Comparison of ENCODE assay signal across 10 cellular contexts in the genomic region with DNA sequence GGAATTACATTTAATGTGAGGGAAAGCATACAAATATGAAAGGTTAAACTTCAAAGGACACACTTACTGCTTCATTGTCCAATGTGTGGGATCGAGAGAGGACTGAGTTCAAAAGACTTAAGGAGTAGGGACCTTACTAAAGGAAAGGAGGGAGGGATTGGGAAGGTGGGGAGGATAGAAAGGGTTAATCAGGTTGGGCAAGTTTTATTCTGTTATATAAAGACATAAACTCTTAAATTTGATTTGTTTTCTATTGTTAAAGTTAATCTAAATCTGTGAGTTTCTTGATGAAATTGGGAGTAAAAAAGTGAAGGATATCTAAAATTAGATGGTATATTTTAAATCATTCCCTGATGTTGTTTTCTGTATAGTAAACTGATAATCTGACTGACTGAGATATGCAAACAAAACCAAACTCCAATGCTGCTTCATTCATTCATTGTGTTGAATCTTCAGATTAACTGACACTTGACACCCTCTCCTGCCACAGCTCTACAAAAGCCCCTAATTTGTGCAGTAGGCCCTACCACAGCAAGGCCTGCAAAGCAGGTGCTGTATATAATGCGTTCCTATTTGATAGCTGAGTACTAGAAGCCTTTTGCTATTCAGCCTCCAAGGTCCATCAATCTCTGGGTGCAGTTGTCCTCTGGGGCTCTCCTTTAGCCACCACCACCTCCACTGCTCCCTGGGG. TPM values are rescaled to one million over a fixed set of nuclear protein-coding genes. Genes with fewer than 3 reads are reported as not detected.
A peak's percentile ranks its signal among the peaks of the same experiment; 100 is the strongest.
DNase-seq lines count a peak whose midpoint lies in the region; ATAC-seq and TF ChIP-seq lines count a peak whose summit lies in the region.
"Had no signal": no experiment of that assay in that cellular context is flagged by ENCODE, and none has a peak within 500 bp of the region (broad histone marks: within the 10 kb centered on the region; RNA-seq: fewer than 3 reads in every experiment).

No MANE protein-coding gene starts in this region.

- TF ChIP-seq CTCF in 22Rv1 (IDR thresholded peaks at IDR 0.05) = no peak
- TF ChIP-seq CTCF in GM13977 (IDR thresholded peaks at IDR 0.05; ENCODE audit: extremely low read depth, insufficient read depth, missing control alignments) = no peak
- no peak for TF ChIP-seq CTCF in chondrocyte (IDR thresholded peaks at IDR 0.05)

- peak overlapping the region; percentile 67 for H3K27ac Mint-ChIP-seq in chondrocyte (ENCODE audit: unreplicated experiment)

- H3K4me1 Mint-ChIP-seq in chondrocyte (ENCODE audit: low read depth) = peaks cover 38% of the 10 kb centered on the region

- peak overlapping the region; percentile 68 for H3K4me3 Mint-ChIP-seq in chondrocyte (ENCODE audit: unreplicated experiment)

- H3K27ac ChIP-seq in 22Rv1 = peak overlapping the region; percentile 86; the same call in 1 of the 2 replicates

- no peak for ATAC-seq in HG02981 (IDR thresholded peaks at IDR 0.05; ENCODE audit: unreplicated experiment)

- DNase-seq in GM13977 (ENCODE audit: low spot score) (peak; percentile 54), NCI-H2107 treated with DMSO at 0.1 percent for 48 hours (lab: John Stamatoyannopoulos, UW; ENCODE audit: unreplicated experiment) (peak; percentile 95), chondrocyte (ENCODE audit: low spot score) (no peak), HK-2 (ENCODE audit: unreplicated experiment) (no peak), COR-L47 (lab: John Stamatoyannopoulos, UW) (no peak), NCI-H1694 treated with DMSO at 0.1 percent for 48 hours (lab: John Stamatoyannopoulos, UW) (no peak)
- DNase-seq: dermis blood vessel endothelial cell had no signal

- H3K36me3 Mint-ChIP-seq in chondrocyte (ENCODE audit: low read depth) = no peaks in the 10 kb centered on the region

- H3K9me3 Mint-ChIP-seq in chondrocyte (ENCODE audit: low read depth) = no peaks in the 10 kb centered on the region

- H3K27me3 Mint-ChIP-seq in chondrocyte (ENCODE audit: low read depth) = no peaks in the 10 kb centered on the region

- in situ Hi-C loops in GM13977 (cut with MboI; ENCODE audit: low pct_unique_long_range_greater_than_20kb, low sequenced_read_pairs, unreplicated experiment) = no loop called here

RNA-seq across cellular contexts. Expression of a gene that starts 1.3 kb away (rescaled TPM):
- total RNA-seq in chondrocyte = 42.6 to 49.8 TPM (median 49.1 TPM) in 3 replicates

RNA-seq across cellular contexts. Expression of a gene that starts 38.7 kb away (rescaled TPM):
- 0.57 to 1.4 TPM (median 0.72 TPM) in 3 replicates for total RNA-seq in chondrocyte
- total RNA-seq: NCI-H460 had no signal

RNA-seq across cellular contexts. Expression of a gene that starts 58.2 kb away (rescaled TPM):
- 8.9 to 18.8 TPM (median 17.9 TPM) in 3 replicates for total RNA-seq in chondrocyte

Comparison
In these comparisons a context has a peak if more than half of its experiments do, and no peak if none do; other contexts are left out.
1. DNase-seq: peak in GM13977 (single experiment) and NCI-H2107 treated with DMSO at 0.1 percent for 48 hours (single experiment); none in chondrocyte (single experiment), HK-2 (single experiment), COR-L47 (single experiment) and NCI-H1694 treated with DMSO at 0.1 percent for 48 hours (single experiment).